ENCODE assay signal across 8 cellular contexts in the genomic region with DNA sequence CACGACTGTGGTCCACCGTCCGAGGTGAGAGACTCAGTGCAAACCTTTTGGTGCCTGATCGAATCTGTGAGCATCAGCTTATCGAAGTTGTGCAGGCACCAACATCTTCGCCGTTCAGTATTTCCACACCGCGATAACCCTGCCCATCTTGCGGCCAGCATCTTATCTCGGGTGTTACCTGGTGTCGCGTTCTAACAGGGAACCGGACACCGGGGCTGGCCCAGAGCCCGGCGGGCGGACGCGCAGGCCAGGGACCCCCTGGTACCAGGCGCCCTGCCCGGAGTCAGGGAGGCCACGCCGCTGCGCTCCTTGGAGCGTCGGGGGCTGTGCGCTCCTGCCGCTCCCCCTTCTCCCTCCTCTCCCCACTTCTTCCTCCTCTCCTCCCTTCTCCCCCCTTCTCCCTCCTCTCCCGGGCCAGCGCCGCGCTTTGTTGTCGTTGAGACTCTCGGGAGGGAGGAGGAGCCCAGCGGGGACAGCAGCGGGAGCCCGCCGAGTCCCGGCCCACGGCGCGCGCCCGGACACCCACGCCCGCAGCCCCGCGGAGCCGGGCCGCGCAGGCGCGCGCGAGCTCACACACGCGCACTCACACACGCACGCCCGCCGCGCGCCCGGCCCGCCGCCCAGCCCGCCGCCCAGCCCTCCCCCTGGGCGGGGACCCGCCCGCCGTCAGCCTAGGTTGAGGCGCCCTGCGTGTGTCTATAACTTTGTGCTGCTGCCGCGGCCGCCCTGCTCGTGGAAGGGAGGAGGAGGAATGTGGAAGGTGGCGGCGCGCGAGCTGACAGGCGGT. TPM values are rescaled to one million over a fixed set of nuclear protein-coding genes. Genes with fewer than 3 reads are reported as not detected.
A peak's percentile ranks its signal among the peaks of the same experiment; 100 is the strongest.
DNase-seq lines count a peak whose midpoint lies in the region; ATAC-seq and TF ChIP-seq lines count a peak whose summit lies in the region.

No MANE protein-coding gene starts in this region.

- peak overlapping the region; percentile 90 for H3K4me2 ChIP-seq in OCI-LY1 (ENCODE audit: low read length)

- TF ChIP-seq CTCF in C4-2B (conservative IDR thresholded peaks at IDR 0.05) (no peak), OCI-LY1 (IDR thresholded peaks at IDR 0.05; ENCODE audit: low read length) (no peak)

- H3K4me3 ChIP-seq in OCI-LY1 (ENCODE audit: low read depth, low read length, poor library complexity, severe bottlenecking) (peak overlapping the region; percentile 85), mononuclear cell (ENCODE audit: low read length) (peak overlapping the region; percentile 88)

- H3K27me3 ChIP-seq in OCI-LY1 (ENCODE audit: insufficient read depth, low read length) (no peaks in the 10 kb centered on the region), mononuclear cell (ENCODE audit: insufficient read depth, low read length) (no peaks in the 10 kb centered on the region)

- no peaks in the 10 kb centered on the region for H3K9me2 ChIP-seq in OCI-LY1 (ENCODE audit: low read depth, low read length)

- H3K9me3 ChIP-seq in OCI-LY1 (ENCODE audit: low read length) (no peaks in the 10 kb centered on the region), mononuclear cell (ENCODE audit: low read depth, low read length) (no peaks in the 10 kb centered on the region)

- H3K79me2 ChIP-seq in OCI-LY1 (ENCODE audit: insufficient read depth, low read length), result no peaks in the 10 kb centered on the region

- no peaks in the 10 kb centered on the region for H3F3A ChIP-seq in OCI-LY1 (ENCODE audit: insufficient read depth, low read length)

- DNase-seq in HUDEP-2 (lab: John Stamatoyannopoulos, UW; ENCODE audit: unreplicated experiment in 76 of 76) (peak; percentile 40 to 98 (median 86)), activated T-cell treated with anti-CD3 and anti-CD28 coated beads for 24 hours (ENCODE audit: low read depth) (peak; percentile 71), epidermal melanocyte (ENCODE audit: insufficient read length, low spot score) (peak; percentile 76)
- DNase-seq in stimulated activated CD8-positive, alpha-beta memory T cell treated with anti-CD3 and anti-CD28 coated beads, Interleukin-2, amount 100 ng/mL, for 48 hours (ENCODE audit: low read depth in 2 of 2), result peak; percentile 69 to 71

- H3K4me1 ChIP-seq in OCI-LY1 (ENCODE audit: insufficient read depth, low read length, severe bottlenecking), result peaks cover 18% of the 10 kb centered on the region
- H3K4me1 ChIP-seq in mononuclear cell (ENCODE audit: insufficient read depth, low read length), result peaks cover 29% of the 10 kb centered on the region

- H3K27ac ChIP-seq in C4-2B (peak overlapping the region; percentile 94), OCI-LY1 (ENCODE audit: low read depth, low read length, poor library complexity, severe bottlenecking) (peak overlapping the region; percentile 87)

- peak overlapping the region; percentile 84 for H3K9ac ChIP-seq in OCI-LY1 (ENCODE audit: low read length)

- ATAC-seq in GM19397 (IDR thresholded peaks at IDR 0.05; ENCODE audit: unreplicated experiment), result peak; percentile 52

- H2AFZ ChIP-seq in OCI-LY1 (ENCODE audit: low read length), result no peak overlapping the region

- no peaks in the 10 kb centered on the region for H4K20me1 ChIP-seq in OCI-LY1 (ENCODE audit: insufficient read depth, low read length)

- peaks cover 17% of the 10 kb centered on the region for H3K36me3 ChIP-seq in OCI-LY1 (ENCODE audit: insufficient read depth, low read length)

RNA-seq across cellular contexts. Expression of a gene that starts 1.4 kb away (rescaled TPM):
- total RNA-seq in mononuclear cell, result 63.6 TPM

Comparison
In these comparisons a context has a peak if more than half of its experiments do, and no peak if none do; other contexts are left out.
1. Peak in every context shown above with its lines: DNase-seq, ATAC-seq, H3K4me3 ChIP-seq and H3K27ac ChIP-seq.